9 cellular contexts compared by ENCODE assay signal in the genomic region with DNA sequence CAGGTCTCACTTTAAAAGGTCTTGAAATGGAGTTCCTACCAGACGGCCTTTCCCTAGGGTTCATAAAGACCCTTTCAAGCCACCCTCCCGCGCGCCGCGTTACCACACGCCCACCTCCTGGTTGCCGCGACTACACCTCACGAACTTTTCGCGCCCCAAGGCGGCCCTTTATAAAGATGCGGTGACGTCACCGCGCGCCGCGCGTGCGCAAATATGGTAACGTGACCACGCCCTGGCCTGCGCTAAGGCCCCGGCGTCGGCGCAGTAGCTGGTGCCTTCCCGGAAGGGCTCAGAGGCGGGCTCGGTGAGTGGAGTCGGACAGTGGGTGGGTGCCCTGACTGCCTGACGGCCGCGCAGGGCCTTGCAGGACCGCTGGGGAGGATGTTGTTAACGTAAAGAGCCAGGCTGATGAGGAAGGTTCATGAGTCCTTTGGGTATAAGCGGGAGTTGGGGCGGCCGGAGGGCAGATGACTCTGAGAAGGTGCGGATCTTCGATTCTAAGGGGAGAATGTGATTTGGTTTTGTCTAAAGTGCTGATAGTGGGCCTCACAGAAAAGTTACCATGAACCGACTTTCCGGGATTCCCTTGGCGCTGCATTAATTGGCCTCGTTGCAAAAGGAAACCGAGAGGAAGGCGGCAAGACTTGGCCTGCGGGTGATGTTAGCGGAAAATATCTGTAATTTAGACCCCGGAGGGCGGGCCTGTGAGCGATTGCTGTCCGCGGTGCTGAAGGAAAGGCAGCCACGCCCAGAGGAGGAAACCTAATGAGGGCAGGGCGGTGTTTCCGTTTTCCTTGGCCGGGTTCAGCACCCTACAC. TPM values are rescaled to one million over a fixed set of nuclear protein-coding genes. Genes with fewer than 3 reads are reported as not detected.
A peak's percentile ranks its signal among the peaks of the same experiment; 100 is the strongest.
DNase-seq lines count a peak whose midpoint lies in the region; ATAC-seq, FAIRE-seq and TF ChIP-seq lines count a peak whose summit lies in the region.
"Had no signal": no experiment of that assay in that cellular context is flagged by ENCODE, and none has a peak within 500 bp of the region (broad histone marks: within the 10 kb centered on the region; RNA-seq: fewer than 3 reads in every experiment).

No MANE protein-coding gene starts in this region.

- no peak overlapping the region for H3K4me3 ChIP-seq in Jurkat, Clone E6-1 (ENCODE audit: low read length)
- H3K4me3 ChIP-seq in astrocyte of the spinal cord (ENCODE audit: low read depth, low read length) (peak overlapping the region; percentile 77), hepatocyte (peak overlapping the region; percentile 71), rectal smooth muscle tissue (ENCODE audit: low read length) (peak overlapping the region; percentile 69), vagina (peak overlapping the region; percentile 42 to 51)

- H3K36me3 ChIP-seq in hepatocyte (replicated peaks; ENCODE audit: insufficient read depth, low read depth) (no peaks in the 10 kb centered on the region), rectal smooth muscle tissue (ENCODE audit: control insufficient read depth, insufficient read depth, low read length) (no peaks in the 10 kb centered on the region), vagina (peaks cover 0 to 5% of the 10 kb centered on the region in 2 donors)

- peak; percentile 97 for ATAC-seq in GM21619 (IDR thresholded peaks at IDR 0.05; ENCODE audit: unreplicated experiment)

- H3K4me3 Mint-ChIP-seq in T-helper 2 cell treated with Interferon-gamma antibody and Interleukin-4, amounts not matched to agents 5 μg/mL and 100 μg/mL, for 36 hours, result peak overlapping the region; percentile 98

- intact Hi-C loops in vagina (cut with DNase I), result no loop called here

- H3K27ac ChIP-seq in hepatocyte (peak overlapping the region; percentile 76), rectal smooth muscle tissue (ENCODE audit: low read depth, low read length) (no peak overlapping the region), vagina (no peak overlapping the region)

- H3K4me1 Mint-ChIP-seq in T-helper 2 cell treated with Interferon-gamma antibody and Interleukin-4, amounts not matched to agents 5 μg/mL and 100 μg/mL, for 36 hours (ENCODE audit: low read depth), result peaks cover 10% of the 10 kb centered on the region

- H3K27me3 ChIP-seq in hepatocyte, result no peaks in the 10 kb centered on the region
- H3K27me3 ChIP-seq in rectal smooth muscle tissue (ENCODE audit: control insufficient read depth, insufficient read depth, low read length), result no peaks in the 10 kb centered on the region
- H3K27me3 ChIP-seq in vagina, result no peaks in the 10 kb centered on the region

- peaks cover 14% of the 10 kb centered on the region for H3K36me3 Mint-ChIP-seq in T-helper 2 cell treated with Interferon-gamma antibody and Interleukin-4, amounts not matched to agents 5 μg/mL and 100 μg/mL, for 36 hours (ENCODE audit: low read depth)

- no peaks in the 10 kb centered on the region for H3K4me1 ChIP-seq in hepatocyte (ENCODE audit: insufficient read depth)
- H3K4me1 ChIP-seq in rectal smooth muscle tissue (ENCODE audit: control insufficient read depth, insufficient read depth, low read length), result peaks cover 3% of the 10 kb centered on the region
- H3K4me1 ChIP-seq in vagina, result no peaks in the 10 kb centered on the region

- H3K9me2 ChIP-seq in hepatocyte (replicated peaks; ENCODE audit: insufficient read depth), result no peaks in the 10 kb centered on the region

- in situ Hi-C loops in astrocyte of the spinal cord (cut with HindIII; ENCODE audit: low sequenced_read_pairs), result no loop called here

- 3% methylated on average over 60 of the region's 60 CpGs for WGBS in hepatocyte (ENCODE audit: low lambda C conversion rate, missing lambda C conversion rate)

- H3K9me3 ChIP-seq in hepatocyte (ENCODE audit: low read depth) (no peaks in the 10 kb centered on the region), vagina (no peaks in the 10 kb centered on the region)

- peaks cover 23% of the 10 kb centered on the region for H3K9me3 Mint-ChIP-seq in T-helper 2 cell treated with Interferon-gamma antibody and Interleukin-4, amounts not matched to agents 5 μg/mL and 100 μg/mL, for 36 hours

- no peak for FAIRE-seq in D721Med (lab: Jason Lieb, UNC)
- FAIRE-seq: colon had no signal

- TF ChIP-seq CTCF in D721Med (IDR thresholded peaks at IDR 0.05; ENCODE audit: insufficient read depth, missing control alignments) (no peak), astrocyte of the spinal cord (IDR thresholded peaks at IDR 0.05; ENCODE audit: low read depth, low read length) (no peak), hepatocyte (IDR thresholded peaks at IDR 0.05; ENCODE audit: poor library complexity) (no peak), vagina (IDR thresholded peaks at IDR 0.05) (no peak)

- H4K20me1 ChIP-seq in hepatocyte (ENCODE audit: insufficient read depth, poor library complexity, severe bottlenecking), result no peaks in the 10 kb centered on the region

- peak; percentile 31 for DNase-seq in D721Med (ENCODE audit: insufficient read length, low spot score)
- peak; percentile 0 for DNase-seq in Jurkat, Clone E6-1 (ENCODE audit: low read depth, low spot score)
- DNase-seq in T-helper 2 cell treated with Interferon-gamma antibody and Interleukin-4, amounts not matched to agents 5 μg/mL and 100 μg/mL, for 36 hours (ENCODE audit: low spot score), result peak; percentile 55
- DNase-seq in astrocyte of the spinal cord (ENCODE audit: low read depth, low spot score), result peak; percentile 87
- peak; percentile 95 for DNase-seq in hepatocyte (ENCODE audit: low spot score)
- no peak for DNase-seq in vagina (ENCODE audit: extremely low spot score in 2 of 2)

- no peak overlapping the region for H3K9ac ChIP-seq in rectal smooth muscle tissue (ENCODE audit: low read length)

- TF ChIP-seq POLR2A in vagina (IDR thresholded peaks at IDR 0.05), result no peak

- no peaks in the 10 kb centered on the region for H3K79me2 ChIP-seq in hepatocyte

- H3K4me2 ChIP-seq in hepatocyte, result peak overlapping the region; percentile 94

- peaks cover 6% of the 10 kb centered on the region for H3K27me3 Mint-ChIP-seq in T-helper 2 cell treated with Interferon-gamma antibody and Interleukin-4, amounts not matched to agents 5 μg/mL and 100 μg/mL, for 36 hours (ENCODE audit: low read depth)

- H2AFZ ChIP-seq in hepatocyte, result peak overlapping the region; percentile 98

- peak overlapping the region; percentile 98 for H3K27ac Mint-ChIP-seq in T-helper 2 cell treated with Interferon-gamma antibody and Interleukin-4, amounts not matched to agents 5 μg/mL and 100 μg/mL, for 36 hours

RNA-seq across cellular contexts. Expression of a gene that starts 54.4 kb away (rescaled TPM):
- polyA plus RNA-seq in Jurkat, Clone E6-1 (2012; ENCODE audit: insufficient read depth, insufficient read length), result not detected
- not detected in 2 replicates for total RNA-seq in hepatocyte
- polyA plus RNA-seq in hepatocyte, result not detected in 2 replicates
- total RNA-seq in vagina, result not detected

Comparison
In these comparisons a context has a peak if more than half of its experiments do, and no peak if none do; other contexts are left out.
1. DNase-seq: peak in D721Med (single experiment), Jurkat, Clone E6-1 (single experiment), T-helper 2 cell treated with Interferon-gamma antibody and Interleukin-4, amounts not matched to agents 5 μg/mL and 100 μg/mL, for 36 hours (single experiment), astrocyte of the spinal cord (single experiment) and hepatocyte (single experiment); none in vagina (0 of 2).